ENCODE assay signal across 3 cellular contexts in genomic region chr4:52744588-52744987, GRCh38.
TF ChIP-seq lines count a peak whose summit lies in the region.

No MANE protein-coding gene starts in this region.

TF ChIP-seq in IMR-90, 13 proteins besides CTCF, POLR2A, EP300 and RAD21:
- TF ChIP-seq CEBPB (IDR thresholded peaks at IDR 0.05; ENCODE audit: low read depth, low read length): peak; percentile 74
- no peak for TF ChIP-seq MXI1 (IDR thresholded peaks at IDR 0.05; ENCODE audit: borderline replicate concordance, low read depth, low read length)

TF ChIP-seq in K562, 482 proteins besides CTCF, POLR2A, EP300 and RAD21:
- TF ChIP-seq NRF1 (conservative IDR thresholded peaks at IDR 0.05 in 1 of 2, IDR thresholded peaks at IDR 0.05 in 1 of 2): no peak
- TF ChIP-seq CEBPB (tag; IDR thresholded peaks at IDR 0.05): peak; percentile 35; the same call in 1 of the 2 replicates
- no peak for TF ChIP-seq CBX5 (IDR thresholded peaks at IDR 0.05; ENCODE audit: borderline replicate concordance, low read depth)
- no peak for TF ChIP-seq ZKSCAN8 (CRISPR knock-in tag; IDR thresholded peaks at IDR 0.05)

TF ChIP-seq in H1, 55 proteins besides CTCF, POLR2A, EP300 and RAD21:
- no peak for TF ChIP-seq TAF7 (optimal IDR thresholded peaks at IDR 0.05; ENCODE audit: borderline replicate concordance, low read depth, low read length)
- no peak for TF ChIP-seq RFX5 (IDR thresholded peaks at IDR 0.05; ENCODE audit: borderline replicate concordance, low read depth, low read length)
- no peak for TF ChIP-seq KDM5A (IDR thresholded peaks at IDR 0.05; ENCODE audit: low read length)
- peak; percentile 55; the same call in 1 of the 2 replicates for TF ChIP-seq CEBPB (IDR thresholded peaks at IDR 0.05; ENCODE audit: low read depth, low read length)
- no peak for TF ChIP-seq FOSL1 (IDR thresholded peaks at IDR 0.05; ENCODE audit: insufficient read depth, low read depth, low read length)
- TF ChIP-seq, protein P1, sequence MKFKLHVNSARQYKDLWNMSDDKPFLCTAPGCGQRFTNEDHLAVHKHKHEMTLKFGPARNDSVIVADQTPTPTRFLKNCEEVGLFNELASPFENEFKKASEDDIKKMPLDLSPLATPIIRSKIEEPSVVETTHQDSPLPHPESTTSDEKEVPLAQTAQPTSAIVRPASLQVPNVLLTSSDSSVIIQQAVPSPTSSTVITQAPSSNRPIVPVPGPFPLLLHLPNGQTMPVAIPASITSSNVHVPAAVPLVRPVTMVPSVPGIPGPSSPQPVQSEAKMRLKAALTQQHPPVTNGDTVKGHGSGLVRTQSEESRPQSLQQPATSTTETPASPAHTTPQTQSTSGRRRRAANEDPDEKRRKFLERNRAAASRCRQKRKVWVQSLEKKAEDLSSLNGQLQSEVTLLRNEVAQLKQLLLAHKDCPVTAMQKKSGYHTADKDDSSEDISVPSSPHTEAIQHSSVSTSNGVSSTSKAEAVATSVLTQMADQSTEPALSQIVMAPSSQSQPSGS (IDR thresholded peaks at IDR 0.05; ENCODE audit: low read length): no peak
- no peak for TF ChIP-seq EGR1 (IDR thresholded peaks at IDR 0.05; ENCODE audit: borderline replicate concordance, low read depth, low read length)
